ENCODE assay signal across 26 cellular contexts in genomic region chr16:5653041-5653440, GRCh38.
"Had no signal": no experiment of that assay in that cellular context is flagged by ENCODE, and none has a peak within 500 bp of the region (broad histone marks: within the 10 kb centered on the region; RNA-seq: fewer than 3 reads in every experiment).

No MANE protein-coding gene starts in this region.

- H3K4me1 ChIP-seq: left ventricle myocardium inferior, right lobe of liver had no signal

- DNase-seq: activated CD4-positive, alpha-beta T cell treated with anti-CD3 and anti-CD28 coated beads for 1 hour; activated CD4-positive, alpha-beta T cell treated with anti-CD3 and anti-CD28 coated beads, Interleukin-2, amount 50 U/mL, for 1 hour; activated CD8-positive, alpha-beta memory T cell treated with anti-CD3 and anti-CD28 coated beads, Interleukin-2, amount 10 ng/mL, durations not matched to agents 7 days and 5 days; activated CD8-positive, alpha-beta T cell treated with anti-CD3 and anti-CD28 coated beads for 36 hours; activated T-cell treated with anti-CD3 and anti-CD28 coated beads, Interleukin-2, amount 50 U/mL, for 48 hours; dermis blood vessel endothelial cell; effector CD4-positive, alpha-beta T cell; left ventricle myocardium inferior; mucosa of descending colon; occipital lobe; right lobe of liver; stimulated activated CD4-positive, alpha-beta T cell treated with anti-CD3 and anti-CD28 coated beads, Interleukin-12 subunit alpha, Interleukin-12 subunit beta, amount 100 ng/mL, for 4 hours; stimulated activated CD4-positive, alpha-beta T cell treated with anti-CD3 and anti-CD28 coated beads, Interleukin-4, amount 100 ng/mL, for 1 hour; stimulated activated naive CD8-positive, alpha-beta T cell treated with anti-CD3 and anti-CD28 coated beads, Interleukin-15, amount 100 ng/mL, for 72 hours; substantia nigra; T-helper 2 cell had no signal

- H3K9me3 Mint-ChIP-seq: activated CD8-positive, alpha-beta T cell treated with anti-CD3 and anti-CD28 coated beads for 36 hours; activated naive CD4-positive, alpha-beta T cell treated with anti-CD3 and anti-CD28 coated beads, Interleukin-2, amount 50 U/mL, for 24 hours; stimulated activated naive CD8-positive, alpha-beta T cell treated with anti-CD3 and anti-CD28 coated beads, Interleukin-15, amount 100 ng/mL, for 72 hours had no signal

- H3K9me3 ChIP-seq: mucosa of descending colon, right lobe of liver had no signal

- H3K4me3 Mint-ChIP-seq: activated CD8-positive, alpha-beta memory T cell treated with anti-CD3 and anti-CD28 coated beads, Interleukin-2, amount 10 ng/mL, durations not matched to agents 7 days and 5 days; activated CD8-positive, alpha-beta T cell treated with anti-CD3 and anti-CD28 coated beads for 36 hours; activated naive CD4-positive, alpha-beta T cell treated with anti-CD3 and anti-CD28 coated beads, Interleukin-2, amount 50 U/mL, for 24 hours; stimulated activated naive CD8-positive, alpha-beta T cell treated with anti-CD3 and anti-CD28 coated beads, Interleukin-15, amount 100 ng/mL, for 72 hours; WTC11 had no signal

- H3K27me3 Mint-ChIP-seq: activated CD8-positive, alpha-beta memory T cell treated with anti-CD3 and anti-CD28 coated beads, Interleukin-2, amount 10 ng/mL, durations not matched to agents 7 days and 5 days; activated naive CD4-positive, alpha-beta T cell treated with anti-CD3 and anti-CD28 coated beads, Interleukin-2, amount 50 U/mL, for 24 hours had no signal

- H3K36me3 Mint-ChIP-seq: activated CD8-positive, alpha-beta memory T cell treated with anti-CD3 and anti-CD28 coated beads, Interleukin-2, amount 10 ng/mL, durations not matched to agents 7 days and 5 days; activated naive CD4-positive, alpha-beta T cell treated with anti-CD3 and anti-CD28 coated beads, Interleukin-2, amount 50 U/mL, for 24 hours had no signal

- H3K27me3 ChIP-seq: right lobe of liver had no signal

- H3K4me3 ChIP-seq: left ventricle myocardium inferior, lung, mucosa of descending colon, right lobe of liver, skin epidermis had no signal

- H3K4me1 Mint-ChIP-seq: activated CD8-positive, alpha-beta memory T cell treated with anti-CD3 and anti-CD28 coated beads, Interleukin-2, amount 10 ng/mL, durations not matched to agents 7 days and 5 days; activated naive CD4-positive, alpha-beta T cell treated with anti-CD3 and anti-CD28 coated beads, Interleukin-2, amount 50 U/mL, for 24 hours; stimulated activated naive CD8-positive, alpha-beta T cell treated with anti-CD3 and anti-CD28 coated beads, Interleukin-15, amount 100 ng/mL, for 72 hours; WTC11 had no signal

- H3K27ac Mint-ChIP-seq: activated CD8-positive, alpha-beta memory T cell treated with anti-CD3 and anti-CD28 coated beads, Interleukin-2, amount 10 ng/mL, durations not matched to agents 7 days and 5 days; activated CD8-positive, alpha-beta T cell treated with anti-CD3 and anti-CD28 coated beads for 36 hours; activated naive CD4-positive, alpha-beta T cell treated with anti-CD3 and anti-CD28 coated beads, Interleukin-2, amount 50 U/mL, for 24 hours; activated T-helper 2 cell treated with anti-CD3 and anti-CD28 coated beads, Interferon-gamma antibody, Interleukin-2, Interleukin-4, amounts not matched to agents 10 μg/mL and 5 μg/mL and 100 μg/mL, durations not matched to agents 14 hours and 24 hours and 36 hours; stimulated activated naive CD8-positive, alpha-beta T cell treated with anti-CD3 and anti-CD28 coated beads, Interleukin-15, amount 100 ng/mL, for 72 hours; WTC11 had no signal

- ATAC-seq: activated CD8-positive, alpha-beta memory T cell treated with anti-CD3 and anti-CD28 coated beads, Interleukin-2, amount 10 ng/mL, durations not matched to agents 7 days and 5 days; activated CD8-positive, alpha-beta T cell treated with anti-CD3 and anti-CD28 coated beads for 36 hours; mucosa of descending colon; stimulated activated naive CD8-positive, alpha-beta T cell treated with anti-CD3 and anti-CD28 coated beads, Interleukin-15, amount 100 ng/mL, for 72 hours; WTC11 had no signal

- H3K36me3 ChIP-seq: left ventricle myocardium inferior, right lobe of liver had no signal

- FAIRE-seq: colon, endometrium, frontal cortex, islet of Langerhans had no signal

- H3K27ac ChIP-seq: epithelial cell of prostate, left ventricle myocardium inferior, right lobe of liver, skin epidermis had no signal
